Comparison of ENCODE assay signal across 8 cellular contexts in genomic region chr1:6497215-6497866, GRCh38. TPM values are rescaled to one million over a fixed set of nuclear protein-coding genes. Genes with fewer than 3 reads are reported as not detected.
A peak's percentile ranks its signal among the peaks of the same experiment; 100 is the strongest.
DNase-seq lines count a peak whose midpoint lies in the region; ATAC-seq, FAIRE-seq and TF ChIP-seq lines count a peak whose summit lies in the region.

No MANE protein-coding gene starts in this region.

- peak overlapping the region; percentile 78 for H3K4me2 ChIP-seq in endothelial cell of umbilical vein (ENCODE audit: insufficient read depth, low read length)

- H3K27me3 Mint-ChIP-seq in activated CD8-positive, alpha-beta memory T cell treated with anti-CD3 and anti-CD28 coated beads, Interleukin-2, amount 10 ng/mL, durations not matched to agents 7 days and 5 days, result peaks cover 29% of the 10 kb centered on the region

- H3K79me2 ChIP-seq in endothelial cell of umbilical vein (ENCODE audit: control insufficient read depth, insufficient read depth, low read length), result no peaks in the 10 kb centered on the region

- peaks cover 3% of the 10 kb centered on the region for H3K4me1 Mint-ChIP-seq in activated CD8-positive, alpha-beta memory T cell treated with anti-CD3 and anti-CD28 coated beads, Interleukin-2, amount 10 ng/mL, durations not matched to agents 7 days and 5 days

- H3K36me3 ChIP-seq in endothelial cell of umbilical vein (ENCODE audit: control insufficient read depth in 2 of 2, extremely low read depth in 1 of 2, insufficient read depth in 2 of 2, low read length in 2 of 2), result no peaks in the 10 kb centered on the region
- H3K36me3 ChIP-seq in mucosa of rectum (ENCODE audit: control insufficient read depth in 2 of 2, insufficient read depth in 2 of 2, low read length in 2 of 2), result no peaks in the 10 kb centered on the region
- H3K36me3 ChIP-seq in testis (ENCODE audit: low read depth, missing control alignments), result no peaks in the 10 kb centered on the region

- peaks cover 24% of the 10 kb centered on the region for H3K4me1 ChIP-seq in endothelial cell of umbilical vein (ENCODE audit: control insufficient read depth, extremely low read depth, insufficient read depth, low read length)
- H3K4me1 ChIP-seq in mucosa of rectum (ENCODE audit: control insufficient read depth in 2 of 2, insufficient read depth in 2 of 2, low read length in 2 of 2), result peaks cover 8 to 16% of the 10 kb centered on the region in 2 donors
- peaks cover 47% of the 10 kb centered on the region for H3K4me1 ChIP-seq in testis

- H3K9me3 Mint-ChIP-seq in activated CD8-positive, alpha-beta memory T cell treated with anti-CD3 and anti-CD28 coated beads, Interleukin-2, amount 10 ng/mL, durations not matched to agents 7 days and 5 days (ENCODE audit: low read depth), result no peaks in the 10 kb centered on the region

- H3K4me3 ChIP-seq in endothelial cell of umbilical vein (replicated peaks in 1 of 3; ENCODE audit: insufficient read depth in 1 of 3, low read depth in 1 of 3, low read length in 3 of 3), result peak overlapping the region; percentile 30 to 57 (median 48)
- H3K4me3 ChIP-seq in mucosa of rectum (ENCODE audit: low read length in 2 of 2), result peak overlapping the region; percentile 49 to 66
- peak overlapping the region; percentile 53 to 61 for H3K4me3 ChIP-seq in testis

- POLR2A ChIA-PET in endothelial cell of umbilical vein (lab: Charles Lee), result no interaction called here

- TF ChIP-seq CTCF in endothelial cell of umbilical vein (IDR thresholded peaks at IDR 0.05; ENCODE audit: extremely low read depth in 1 of 2, insufficient read depth in 1 of 2, low read depth in 1 of 2, low read length in 2 of 2), result no peak
- no peak for TF ChIP-seq CTCF in testis (IDR thresholded peaks at IDR 0.05)

- no peaks in the 10 kb centered on the region for H3K9me1 ChIP-seq in endothelial cell of umbilical vein (replicated peaks; ENCODE audit: control insufficient read depth, extremely low read depth, insufficient read depth, low read length)

- peak; percentile 69 for FAIRE-seq in endothelial cell of umbilical vein (lab: Jason Lieb, UNC)

- peak; percentile 70 for DNase-seq in Caki2 (ENCODE audit: low read depth)
- peak; percentile 81 for DNase-seq in NCI-H1092 treated with DMSO at 0.1 percent for 48 hours (lab: John Stamatoyannopoulos, UW)
- DNase-seq in activated CD8-positive, alpha-beta memory T cell treated with anti-CD3 and anti-CD28 coated beads, Interleukin-2, amount 10 ng/mL, durations not matched to agents 7 days and 5 days, result peak; percentile 60
- peak; percentile 41 for DNase-seq in endothelial cell of umbilical vein (ENCODE audit: low read depth, low spot score)
- peak; percentile 58 for DNase-seq in testis

- H3K27ac ChIP-seq in endothelial cell of umbilical vein (ENCODE audit: insufficient read depth, low read depth, low read length) (no peak overlapping the region), mucosa of rectum (ENCODE audit: low read depth in 2 of 2, low read length in 2 of 2) (no peak overlapping the region), testis (peak overlapping the region in 1 of 2 donors; percentile 72)

- CTCF ChIA-PET in activated CD8-positive, alpha-beta memory T cell treated with anti-CD3 and anti-CD28 coated beads, Interleukin-2, amount 10 ng/mL, durations not matched to agents 7 days and 5 days (lab: Charles Lee), result interaction anchor here (1.1 to 6.2 kb wide), 2 partner anchors 7 to 14 kb away, joined by 4 to 41 read pairs; partner anchors contain the start of gene PLEKHG5
- CTCF ChIA-PET in endothelial cell of umbilical vein (lab: Charles Lee), result no interaction called here

- dilution Hi-C loops in endothelial cell of umbilical vein (cut with MboI; ENCODE audit: extremely low pct_ligation_motif_present, low sequenced_read_pairs), result no loop called here

- no peak overlapping the region for H3K27ac Mint-ChIP-seq in activated CD8-positive, alpha-beta memory T cell treated with anti-CD3 and anti-CD28 coated beads, Interleukin-2, amount 10 ng/mL, durations not matched to agents 7 days and 5 days

- peak overlapping the region; percentile 75 for H2AFZ ChIP-seq in endothelial cell of umbilical vein (ENCODE audit: low read depth, low read length)

- intact Hi-C loops in endothelial cell of umbilical vein (cut with micrococcal nuclease) (loop anchor here (10.0 kb wide), 1 partner anchor 287 kb away; the partner anchor contains the start of gene CAMTA1), testis (cut with DNase I; ENCODE audit: low total_unique reads) (no loop called here)

- no peaks in the 10 kb centered on the region for H3K9me3 ChIP-seq in endothelial cell of umbilical vein (replicated peaks; ENCODE audit: control insufficient read depth, insufficient read depth, low read length)
- no peaks in the 10 kb centered on the region for H3K9me3 ChIP-seq in mucosa of rectum (ENCODE audit: control insufficient read depth in 2 of 2, low read length in 2 of 2)
- H3K9me3 ChIP-seq in testis, result no peaks in the 10 kb centered on the region

- no TSS peak for BruUV-seq in endothelial cell of umbilical vein (replicated peaks; lab: Mats Ljungman, UMichigan)

- H3K27me3 ChIP-seq in endothelial cell of umbilical vein (ENCODE audit: control insufficient read depth in 2 of 2, insufficient read depth in 2 of 2, low read length in 2 of 2) (no peaks in the 10 kb centered on the region), mucosa of rectum (ENCODE audit: control insufficient read depth in 2 of 2, insufficient read depth in 2 of 2, low read length in 2 of 2) (peaks cover 8 to 9% of the 10 kb centered on the region in 2 donors), testis (no peaks in the 10 kb centered on the region)

- in situ Hi-C loops in Caki2 (cut with HindIII; ENCODE audit: low pct_unique_long_range_greater_than_20kb, low sequenced_read_pairs), result no loop called here

- H3K4me3 Mint-ChIP-seq in activated CD8-positive, alpha-beta memory T cell treated with anti-CD3 and anti-CD28 coated beads, Interleukin-2, amount 10 ng/mL, durations not matched to agents 7 days and 5 days, result peak overlapping the region; percentile 52

- peak; percentile 80 for ATAC-seq in activated CD8-positive, alpha-beta memory T cell treated with anti-CD3 and anti-CD28 coated beads, Interleukin-2, amount 10 ng/mL, durations not matched to agents 7 days and 5 days
- ATAC-seq in HG02938 (IDR thresholded peaks at IDR 0.05; ENCODE audit: unreplicated experiment) (no peak), GM18907 (IDR thresholded peaks at IDR 0.05; ENCODE audit: unreplicated experiment) (no peak)

- no peaks in the 10 kb centered on the region for H3K36me3 Mint-ChIP-seq in activated CD8-positive, alpha-beta memory T cell treated with anti-CD3 and anti-CD28 coated beads, Interleukin-2, amount 10 ng/mL, durations not matched to agents 7 days and 5 days

- no peaks in the 10 kb centered on the region for H4K20me1 ChIP-seq in endothelial cell of umbilical vein (replicated peaks; ENCODE audit: control insufficient read depth, extremely low read depth, insufficient read depth, low read length)

- 1% methylated on average over 25 of the region's 74 CpGs; no CpG with 5 or more reads in 1 of the 2 donors for WGBS in testis, 2 donors

- TF ChIP-seq POLR2A in endothelial cell of umbilical vein (IDR thresholded peaks at IDR 0.05; ENCODE audit: low read depth, low read length) (no peak), testis (IDR thresholded peaks at IDR 0.05) (no peak)

- peak overlapping the region; percentile 41 for H3K9ac ChIP-seq in endothelial cell of umbilical vein (replicated peaks; ENCODE audit: extremely low read depth, insufficient read depth, low read length)
- peak overlapping the region in 1 of 2 donors; percentile 36 for H3K9ac ChIP-seq in mucosa of rectum (ENCODE audit: low read depth in 1 of 2, low read length in 2 of 2)

RNA-seq across cellular contexts. Expression of gene PLEKHG5, which starts 5.9 kb away (rescaled TPM):
- total RNA-seq in Caki2 (2014; rRNA removed; shearing (Covaris generic); ENCODE audit: low replicate concordance), result 3.3 and 4.9 TPM in 2 replicates
- 1 to 10 TPM; 1.1 to 1.7 TPM for total RNA-seq in activated CD8-positive, alpha-beta memory T cell treated with anti-CD3 and anti-CD28 coated beads, Interleukin-2, amount 10 ng/mL, durations not matched to agents 7 days and 5 days
- total RNA-seq in endothelial cell of umbilical vein (56.9 and 68.3 TPM in 2 replicates), testis (10 to 100 TPM; 13.7 to 16.4 TPM)
- polyA plus RNA-seq in endothelial cell of umbilical vein (30.6 and 40.8 TPM in 2 replicates), testis (ENCODE audit: insufficient read depth, low read depth, low replicate concordance) (8.1 TPM)
- polyA plus RNA-seq in endothelial cell of umbilical vein (2011; cell fraction: cytosol; rRNA removed), result 15.3 and 21.4 TPM in 2 replicates
- polyA plus RNA-seq in endothelial cell of umbilical vein (2011; cell fraction: nucleus; rRNA removed), result 140 and 157 TPM in 2 replicates
- polyA plus RNA-seq in endothelial cell of umbilical vein (2012), result 25.4 and 32.1 TPM in 2 replicates
- 24.3 and 28.8 TPM in 2 replicates for polyA minus RNA-seq in endothelial cell of umbilical vein
- 1.3 TPM for polyA minus RNA-seq in endothelial cell of umbilical vein (2011; cell fraction: cytosol; rRNA and poly(A)+ RNA removed)
- 33.5 and 67.5 TPM in 2 replicates for polyA minus RNA-seq in endothelial cell of umbilical vein (2011; cell fraction: nucleus; rRNA and poly(A)+ RNA removed)

RNA-seq across cellular contexts. Expression of gene TNFRSF25, which starts 31.4 kb away (rescaled TPM):
- total RNA-seq in Caki2 (2014; rRNA removed; shearing (Covaris generic); ENCODE audit: low replicate concordance), result 1.8 and 4.3 TPM in 2 replicates
- total RNA-seq in activated CD8-positive, alpha-beta memory T cell treated with anti-CD3 and anti-CD28 coated beads, Interleukin-2, amount 10 ng/mL, durations not matched to agents 7 days and 5 days, result 10 to 100 TPM; 54.3 to 71.6 TPM
- total RNA-seq in endothelial cell of umbilical vein (33.9 and 48.7 TPM in 2 replicates), testis (10 to 100 TPM; 13.4 to 14.0 TPM)
- polyA plus RNA-seq in endothelial cell of umbilical vein (38.8 and 52.9 TPM in 2 replicates), testis (ENCODE audit: insufficient read depth, low read depth, low replicate concordance) (6.2 TPM)
- polyA plus RNA-seq in endothelial cell of umbilical vein (2011; cell fraction: cytosol; rRNA removed), result 8.5 and 11.8 TPM in 2 replicates
- polyA plus RNA-seq in endothelial cell of umbilical vein (2011; cell fraction: nucleus; rRNA removed), result 247 and 252 TPM in 2 replicates
- polyA plus RNA-seq in endothelial cell of umbilical vein (2012), result 18.0 and 27.4 TPM in 2 replicates
- 11.2 and 23.6 TPM in 2 replicates for polyA minus RNA-seq in endothelial cell of umbilical vein
- polyA minus RNA-seq in endothelial cell of umbilical vein (2011; cell fraction: cytosol; rRNA and poly(A)+ RNA removed), result not detected
- polyA minus RNA-seq in endothelial cell of umbilical vein (2011; cell fraction: nucleus; rRNA and poly(A)+ RNA removed), result 31.3 and 39.8 TPM in 2 replicates

RNA-seq across cellular contexts. Expression of gene NOL9, which starts 57.0 kb away (rescaled TPM):
- total RNA-seq in Caki2 (2014; rRNA removed; shearing (Covaris generic); ENCODE audit: low replicate concordance), result 11.2 and 25.5 TPM in 2 replicates
- 10 to 100 TPM; 32.5 to 39.1 TPM for total RNA-seq in activated CD8-positive, alpha-beta memory T cell treated with anti-CD3 and anti-CD28 coated beads, Interleukin-2, amount 10 ng/mL, durations not matched to agents 7 days and 5 days
- total RNA-seq in endothelial cell of umbilical vein (39.7 and 42.9 TPM in 2 replicates), testis (10 to 100 TPM; 29.0 to 34.6 TPM)
- polyA plus RNA-seq in endothelial cell of umbilical vein (14.1 TPM in 2 replicates), testis (ENCODE audit: insufficient read depth, low read depth, low replicate concordance) (11.4 TPM)
- polyA plus RNA-seq in endothelial cell of umbilical vein (2011; cell fraction: cytosol; rRNA removed), result 13.0 and 13.4 TPM in 2 replicates
- 40.5 and 51.7 TPM in 2 replicates for polyA plus RNA-seq in endothelial cell of umbilical vein (2011; cell fraction: nucleus; rRNA removed)
- 5.7 and 9.3 TPM in 2 replicates for polyA plus RNA-seq in endothelial cell of umbilical vein (2012)
- polyA minus RNA-seq in endothelial cell of umbilical vein, result 26.7 and 32.8 TPM in 2 replicates
- 19.9 TPM for polyA minus RNA-seq in endothelial cell of umbilical vein (2011; cell fraction: cytosol; rRNA and poly(A)+ RNA removed)
- 47.2 and 68.1 TPM in 2 replicates for polyA minus RNA-seq in endothelial cell of umbilical vein (2011; cell fraction: nucleus; rRNA and poly(A)+ RNA removed)

RNA-seq across cellular contexts. Expression of gene TAS1R1, which starts 57.8 kb away (rescaled TPM):
- total RNA-seq in Caki2 (2014; rRNA removed; shearing (Covaris generic); ENCODE audit: low replicate concordance), result not detected in 2 replicates
- total RNA-seq in activated CD8-positive, alpha-beta memory T cell treated with anti-CD3 and anti-CD28 coated beads, Interleukin-2, amount 10 ng/mL, durations not matched to agents 7 days and 5 days, result not detected
- not detected in 2 replicates for total RNA-seq in endothelial cell of umbilical vein
- polyA plus RNA-seq in endothelial cell of umbilical vein, result not detected in 2 replicates
- polyA plus RNA-seq in endothelial cell of umbilical vein (2011; cell fraction: cytosol; rRNA removed), result 0.03 TPM in 1 of 2 replicates, not detected in the other
- polyA plus RNA-seq in endothelial cell of umbilical vein (2011; cell fraction: nucleus; rRNA removed), result not detected in 2 replicates
- polyA plus RNA-seq in endothelial cell of umbilical vein (2012), result not detected in 2 replicates
- not detected in 2 replicates for polyA minus RNA-seq in endothelial cell of umbilical vein
- not detected for polyA minus RNA-seq in endothelial cell of umbilical vein (2011; cell fraction: cytosol; rRNA and poly(A)+ RNA removed)
- not detected in 2 replicates for polyA minus RNA-seq in endothelial cell of umbilical vein (2011; cell fraction: nucleus; rRNA and poly(A)+ RNA removed)
- 1 to 10 TPM; 5.3 to 5.6 TPM for total RNA-seq in testis
- polyA plus RNA-seq in testis (ENCODE audit: insufficient read depth, low read depth, low replicate concordance), result 5.1 TPM
